Comparison of ENCODE assay signal across 1 cellular context in the genomic region with DNA sequence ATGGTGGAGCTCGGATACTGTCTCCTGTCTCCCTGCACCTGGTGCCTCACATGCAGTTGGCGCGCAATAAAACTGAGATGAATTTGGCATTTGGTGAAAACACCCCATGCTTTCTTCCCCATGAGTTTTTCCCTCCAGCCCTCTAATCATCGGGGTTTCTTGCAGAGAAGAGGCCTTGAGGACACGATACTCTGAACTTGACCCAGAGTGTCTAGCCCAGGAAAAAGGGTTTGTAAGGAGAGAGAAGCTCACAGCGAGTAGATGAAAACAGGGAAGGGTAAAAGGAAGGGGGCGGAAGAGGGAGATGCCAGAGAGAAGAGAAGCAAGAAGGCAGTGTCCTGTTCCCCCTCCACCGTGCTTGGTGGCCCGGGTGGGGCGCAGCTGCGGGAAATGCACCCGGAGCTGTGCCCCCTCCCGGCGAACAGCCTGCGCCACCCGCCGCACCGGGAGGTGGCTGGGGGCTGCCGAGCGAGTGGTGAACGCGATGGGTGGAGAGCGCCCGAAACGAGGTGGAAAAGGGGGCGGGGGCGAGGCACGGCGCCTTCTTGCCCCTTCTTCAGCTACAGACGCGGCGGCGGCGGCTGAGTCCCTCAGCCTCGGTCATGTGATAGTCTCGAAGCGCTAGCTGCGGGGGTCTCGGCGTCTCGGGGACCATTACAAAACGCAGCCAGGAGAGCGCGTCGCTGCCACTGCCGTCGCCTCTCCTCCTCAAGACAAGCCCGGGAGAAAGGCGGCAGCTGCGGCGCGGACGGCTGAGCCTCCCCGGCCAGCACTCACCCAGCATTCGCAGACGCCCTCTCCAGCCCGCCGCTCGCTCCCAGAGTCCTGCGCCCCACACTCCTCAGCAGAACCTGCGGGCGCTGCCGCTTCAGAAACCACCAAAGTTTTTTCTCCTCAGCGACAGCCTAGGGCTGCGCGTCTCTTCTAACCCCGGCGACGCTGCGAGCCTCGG.
TF ChIP-seq lines count a peak whose summit lies in the region.

No MANE protein-coding gene starts in this region.

TF ChIP-seq in IMR-90, 13 proteins besides CTCF, POLR2A, EP300 and RAD21 (continued from another document):
- TF ChIP-seq, protein P1, sequence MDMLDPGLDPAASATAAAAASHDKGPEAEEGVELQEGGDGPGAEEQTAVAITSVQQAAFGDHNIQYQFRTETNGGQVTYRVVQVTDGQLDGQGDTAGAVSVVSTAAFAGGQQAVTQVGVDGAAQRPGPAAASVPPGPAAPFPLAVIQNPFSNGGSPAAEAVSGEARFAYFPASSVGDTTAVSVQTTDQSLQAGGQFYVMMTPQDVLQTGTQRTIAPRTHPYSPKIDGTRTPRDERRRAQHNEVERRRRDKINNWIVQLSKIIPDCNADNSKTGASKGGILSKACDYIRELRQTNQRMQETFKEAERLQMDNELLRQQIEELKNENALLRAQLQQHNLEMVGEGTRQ (IDR thresholded peaks at IDR 0.05; ENCODE audit: low read depth, low read length) = no peak
- no peak for TF ChIP-seq RCOR1 (IDR thresholded peaks at IDR 0.05; ENCODE audit: insufficient replicate concordance, low read length)
- TF ChIP-seq, protein P2, sequence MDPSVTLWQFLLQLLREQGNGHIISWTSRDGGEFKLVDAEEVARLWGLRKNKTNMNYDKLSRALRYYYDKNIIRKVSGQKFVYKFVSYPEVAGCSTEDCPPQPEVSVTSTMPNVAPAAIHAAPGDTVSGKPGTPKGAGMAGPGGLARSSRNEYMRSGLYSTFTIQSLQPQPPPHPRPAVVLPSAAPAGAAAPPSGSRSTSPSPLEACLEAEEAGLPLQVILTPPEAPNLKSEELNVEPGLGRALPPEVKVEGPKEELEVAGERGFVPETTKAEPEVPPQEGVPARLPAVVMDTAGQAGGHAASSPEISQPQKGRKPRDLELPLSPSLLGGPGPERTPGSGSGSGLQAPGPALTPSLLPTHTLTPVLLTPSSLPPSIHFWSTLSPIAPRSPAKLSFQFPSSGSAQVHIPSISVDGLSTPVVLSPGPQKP (IDR thresholded peaks at IDR 0.05; ENCODE audit: borderline replicate concordance, low read depth, low read length) = no peak
- TF ChIP-seq RFX5 (IDR thresholded peaks at IDR 0.05; ENCODE audit: low read depth, low read length) = no peak
- no peak for TF ChIP-seq CHD1 (IDR thresholded peaks at IDR 0.05; ENCODE audit: low read depth, low read length)
- TF ChIP-seq FOS (IDR thresholded peaks at IDR 0.05; ENCODE audit: low read depth, low read length) = no peak
- no peak for TF ChIP-seq NFE2L2 (IDR thresholded peaks at IDR 0.05; ENCODE audit: low read depth, low read length)
- TF ChIP-seq MAZ (IDR thresholded peaks at IDR 0.05; ENCODE audit: borderline replicate concordance, low read depth, low read length) = no peak
- no peak for TF ChIP-seq CEBPB (IDR thresholded peaks at IDR 0.05; ENCODE audit: low read depth, low read length)
- no peak for TF ChIP-seq SMC3 (IDR thresholded peaks at IDR 0.05; ENCODE audit: low read depth, low read length)
